In genomic region chr11:128695539-128696221, GRCh38 we compare ENCODE assay signal across 8 cellular contexts. TPM values are rescaled to one million over a fixed set of nuclear protein-coding genes. Genes with fewer than 3 reads are reported as not detected.
A peak's percentile ranks its signal among the peaks of the same experiment; 100 is the strongest.
DNase-seq lines count a peak whose midpoint lies in the region; TF ChIP-seq lines count a peak whose summit lies in the region.

No MANE protein-coding gene starts in this region.

- CTCF ChIA-PET in activated naive CD4-positive, alpha-beta T cell treated with anti-CD3 and anti-CD28 coated beads for 36 hours (lab: Charles Lee) = interaction anchor here (0.7 to 1.8 kb wide), 9 partner anchors 12 to 135 kb away, joined by 3 to 6 read pairs (median 3); no protein-coding TSS in a partner anchor

- in situ Hi-C loops in KBM-7 (cut with MboI; ENCODE audit: low pct_unique_long_range_greater_than_20kb, low sequenced_read_pairs) = no loop called here

- peaks cover 7% of the 10 kb centered on the region for H3K27me3 Mint-ChIP-seq in activated naive CD4-positive, alpha-beta T cell treated with anti-CD3 and anti-CD28 coated beads for 36 hours (ENCODE audit: low read depth)

- peaks cover 4% of the 10 kb centered on the region for H3K4me1 ChIP-seq in adipocyte (ENCODE audit: control insufficient read depth, insufficient read depth, low read length)

- no peak for TF ChIP-seq CTCF in kidney epithelial cell (IDR thresholded peaks at IDR 0.05; ENCODE audit: insufficient read depth, low read length, poor library complexity, severe bottlenecking)

- H3K9me3 Mint-ChIP-seq in activated naive CD4-positive, alpha-beta T cell treated with anti-CD3 and anti-CD28 coated beads for 36 hours = no peaks in the 10 kb centered on the region

- peaks cover 22% of the 10 kb centered on the region for H3K36me3 Mint-ChIP-seq in activated naive CD4-positive, alpha-beta T cell treated with anti-CD3 and anti-CD28 coated beads for 36 hours (ENCODE audit: low read depth)

- H3K36me3 ChIP-seq in adipocyte (ENCODE audit: control insufficient read depth, insufficient read depth, low read length, severe bottlenecking) (no peaks in the 10 kb centered on the region), kidney epithelial cell (ENCODE audit: control insufficient read depth, insufficient read depth, low read length) (no peaks in the 10 kb centered on the region)

- H3K27ac Mint-ChIP-seq in activated naive CD4-positive, alpha-beta T cell treated with anti-CD3 and anti-CD28 coated beads for 36 hours = peak overlapping the region; percentile 94

- peak overlapping the region; percentile 90 for H3K4me3 Mint-ChIP-seq in activated naive CD4-positive, alpha-beta T cell treated with anti-CD3 and anti-CD28 coated beads for 36 hours

- H3K4me1 Mint-ChIP-seq in activated naive CD4-positive, alpha-beta T cell treated with anti-CD3 and anti-CD28 coated beads for 36 hours (ENCODE audit: low read depth) = peaks cover 54% of the 10 kb centered on the region

- peak overlapping the region; percentile 91 for H3K4me3 ChIP-seq in adipocyte (ENCODE audit: low read length)
- H3K4me3 ChIP-seq in kidney epithelial cell (ENCODE audit: low read depth, low read length) = peak overlapping the region; percentile 50

- H3K9ac ChIP-seq in adipocyte (ENCODE audit: low read length) = peak overlapping the region; percentile 85

- H3K27me3 ChIP-seq in adipocyte (replicated peaks; ENCODE audit: control insufficient read depth, insufficient read depth, low read length) (peaks cover 13% of the 10 kb centered on the region), kidney epithelial cell (ENCODE audit: control insufficient read depth, insufficient read depth, low read length) (peaks cover 39% of the 10 kb centered on the region)

- no peaks in the 10 kb centered on the region for H3K9me3 ChIP-seq in adipocyte (ENCODE audit: control insufficient read depth, low read length)

- intact Hi-C loops in activated naive CD4-positive, alpha-beta T cell treated with anti-CD3 and anti-CD28 coated beads for 36 hours (cut with micrococcal nuclease) = loop anchor here (1.0 to 2.0 kb wide), 7 partner anchors 9 to 407 kb away; no protein-coding TSS in a partner anchor

- DNase-seq in activated naive CD4-positive, alpha-beta T cell treated with anti-CD3 and anti-CD28 coated beads for 36 hours = peak; percentile 58
- DNase-seq in activated naive CD4-positive, alpha-beta T cell treated with anti-CD3 and anti-CD28 coated beads, Interleukin-2, amount 50 U/mL, for 16 hours = no peak
- DNase-seq in KBM-7 (peak; percentile 93), adipocyte (ENCODE audit: low read depth) (no peak), kidney epithelial cell (ENCODE audit: low read depth) (no peak), superior temporal gyrus (ENCODE audit: extremely low spot score) (peak; percentile 25), HCEC 1CT (no peak)
- DNase-seq in activated CD4-positive, alpha-beta T cell treated with anti-CD3 and anti-CD28 coated beads, Interleukin-2, amount 50 U/mL, for 48 hours = no peak

RNA-seq across cellular contexts. Expression of gene FLI1, which starts 1.8 kb away (rescaled TPM):
- total RNA-seq in activated naive CD4-positive, alpha-beta T cell treated with anti-CD3 and anti-CD28 coated beads for 36 hours = 10 to 100 TPM; 64.0 to 65.0 TPM
- 0.33 and 1.3 TPM in 2 replicates for total RNA-seq in kidney epithelial cell

Comparison
In these comparisons a context has a peak if more than half of its experiments do, and no peak if none do; other contexts are left out.
1. DNase-seq: peak in activated naive CD4-positive, alpha-beta T cell treated with anti-CD3 and anti-CD28 coated beads for 36 hours (single experiment), KBM-7 (single experiment) and superior temporal gyrus (single experiment); none in activated naive CD4-positive, alpha-beta T cell treated with anti-CD3 and anti-CD28 coated beads, Interleukin-2, amount 50 U/mL, for 16 hours (single experiment), adipocyte (single experiment), kidney epithelial cell (single experiment), HCEC 1CT (single experiment) and activated CD4-positive, alpha-beta T cell treated with anti-CD3 and anti-CD28 coated beads, Interleukin-2, amount 50 U/mL, for 48 hours (0 of 2).
2. RNA of gene FLI1, which starts 1.8 kb away (total RNA-seq): 64.0 to 65.0 TPM in activated naive CD4-positive, alpha-beta T cell treated with anti-CD3 and anti-CD28 coated beads for 36 hours; 0.33 to 1.3 TPM in kidney epithelial cell; every median in the first group is over 10 times any median in the second.